30 cellular contexts compared by ENCODE assay signal in genomic region chr14:39593339-39593738, GRCh38.
"Had no signal": no experiment of that assay in that cellular context is flagged by ENCODE, and none has a peak within 500 bp of the region (broad histone marks: within the 10 kb centered on the region; RNA-seq: fewer than 3 reads in every experiment).

No MANE protein-coding gene starts in this region.

- DNase-seq: activated CD4-positive, alpha-beta memory T cell treated with anti-CD3 and anti-CD28 coated beads for 36 hours; activated CD4-positive, alpha-beta T cell treated with anti-CD3 and anti-CD28 coated beads for 36 hours; activated CD4-positive, alpha-beta T cell treated with anti-CD3 and anti-CD28 coated beads, Interleukin-2, amount 10 ng/mL, durations not matched to agents 24 days and 14 days; activated CD4-positive, CD25-positive, alpha-beta regulatory T cell; activated CD4-positive, CD25-positive, alpha-beta regulatory T cell treated with anti-CD3 and anti-CD28 coated beads, Interleukin-2, amount 50 U/mL, for 72 hours; activated CD8-positive, alpha-beta memory T cell treated with anti-CD3 and anti-CD28 coated beads, Interleukin-2, amount 10 ng/mL, durations not matched to agents 7 days and 5 days; activated CD8-positive, alpha-beta memory T cell treated with anti-CD3 and anti-CD28 coated beads, Interleukin-2, amount 50 U/mL, for 4 hours; activated CD8-positive, alpha-beta T cell treated with anti-CD3 and anti-CD28 coated beads, Interleukin-2, amount 10 ng/mL, durations not matched to agents 7 days and 5 days; activated effector memory CD4-positive, alpha-beta T cell treated with anti-CD3 and anti-CD28 coated beads, Interleukin-2, amount 50 U/mL, for 16 hours; activated naive CD4-positive, alpha-beta T cell treated with anti-CD3 and anti-CD28 coated beads for 36 hours; activated naive CD8-positive, alpha-beta T cell treated with anti-CD3 and anti-CD28 coated beads, Interleukin-2, amount 10 ng/mL, durations not matched to agents 7 days and 5 days; activated T-cell treated with anti-CD3 and anti-CD28 coated beads, Interleukin-2, amount 50 U/mL, for 1 hour; activated T-cell treated with anti-CD3 and anti-CD28 coated beads, Interleukin-2, amount 50 U/mL, for 48 hours; amniotic stem cell; anterior cingulate cortex; body of pancreas; central memory CD4-positive, alpha-beta T cell; cerebellar nuclear complex; colonic mucosa; effector memory CD4-positive, alpha-beta T cell; endodermal cell; foreskin keratinocyte; gastrocnemius medialis; glutamatergic neuron; T-helper 2 cell had no signal

- H3K9me3 ChIP-seq: colonic mucosa, gastrocnemius medialis had no signal

- H3K4me3 ChIP-seq: body of pancreas, cardiac muscle cell, colonic mucosa, gastrocnemius medialis had no signal

- H3K27ac Mint-ChIP-seq: activated CD4-positive, alpha-beta memory T cell treated with anti-CD3 and anti-CD28 coated beads for 36 hours; activated CD4-positive, alpha-beta T cell treated with anti-CD3 and anti-CD28 coated beads for 36 hours; activated CD4-positive, alpha-beta T cell treated with anti-CD3 and anti-CD28 coated beads, Interleukin-2, amount 10 ng/mL, durations not matched to agents 24 days and 14 days; activated CD8-positive, alpha-beta memory T cell treated with anti-CD3 and anti-CD28 coated beads, Interleukin-2, amount 10 ng/mL, durations not matched to agents 7 days and 5 days; activated CD8-positive, alpha-beta T cell treated with anti-CD3 and anti-CD28 coated beads, Interleukin-2, amount 10 ng/mL, durations not matched to agents 7 days and 5 days; activated naive CD4-positive, alpha-beta T cell treated with anti-CD3 and anti-CD28 coated beads for 36 hours; activated naive CD4-positive, alpha-beta T cell treated with anti-CD3 and anti-CD28 coated beads, Interleukin-2, amount 50 U/mL, for 24 hours; activated naive CD8-positive, alpha-beta T cell treated with anti-CD3 and anti-CD28 coated beads, Interleukin-2, amount 10 ng/mL, durations not matched to agents 7 days and 5 days; activated T-helper 1 cell treated with anti-CD3 and anti-CD28 coated beads, Interleukin-12 subunit alpha, Interleukin-12 subunit beta, Interleukin-2, Interleukin-4 antibody, amounts not matched to agents 30 ng/mL and 10 ng/mL and 1 ng/mL, durations not matched to agents 14 hours and 24 hours and 36 hours; activated T-helper 2 cell treated with anti-CD3 and anti-CD28 coated beads, Interferon-gamma antibody, Interleukin-2, Interleukin-4, amounts not matched to agents 10 μg/mL and 5 μg/mL and 100 μg/mL, durations not matched to agents 14 hours and 24 hours and 36 hours; endodermal cell had no signal

- H3K4me1 Mint-ChIP-seq: activated CD4-positive, alpha-beta T cell treated with anti-CD3 and anti-CD28 coated beads for 36 hours; activated CD4-positive, alpha-beta T cell treated with anti-CD3 and anti-CD28 coated beads, Interleukin-2, amount 10 ng/mL, durations not matched to agents 24 days and 14 days; activated CD8-positive, alpha-beta memory T cell treated with anti-CD3 and anti-CD28 coated beads, Interleukin-2, amount 10 ng/mL, durations not matched to agents 7 days and 5 days; activated naive CD8-positive, alpha-beta T cell treated with anti-CD3 and anti-CD28 coated beads, Interleukin-2, amount 10 ng/mL, durations not matched to agents 7 days and 5 days; endodermal cell had no signal

- H3K4me3 Mint-ChIP-seq: activated CD4-positive, alpha-beta memory T cell treated with anti-CD3 and anti-CD28 coated beads for 36 hours; activated CD4-positive, alpha-beta T cell treated with anti-CD3 and anti-CD28 coated beads for 36 hours; activated CD4-positive, alpha-beta T cell treated with anti-CD3 and anti-CD28 coated beads, Interleukin-2, amount 10 ng/mL, durations not matched to agents 24 days and 14 days; activated CD8-positive, alpha-beta memory T cell treated with anti-CD3 and anti-CD28 coated beads, Interleukin-2, amount 10 ng/mL, durations not matched to agents 7 days and 5 days; activated CD8-positive, alpha-beta T cell treated with anti-CD3 and anti-CD28 coated beads, Interleukin-2, amount 10 ng/mL, durations not matched to agents 7 days and 5 days; activated naive CD4-positive, alpha-beta T cell treated with anti-CD3 and anti-CD28 coated beads for 36 hours; activated naive CD4-positive, alpha-beta T cell treated with anti-CD3 and anti-CD28 coated beads, Interleukin-2, amount 50 U/mL, for 24 hours; activated naive CD8-positive, alpha-beta T cell treated with anti-CD3 and anti-CD28 coated beads, Interleukin-2, amount 10 ng/mL, durations not matched to agents 7 days and 5 days; activated T-helper 1 cell treated with anti-CD3 and anti-CD28 coated beads, Interleukin-12 subunit alpha, Interleukin-12 subunit beta, Interleukin-2, Interleukin-4 antibody, amounts not matched to agents 30 ng/mL and 10 ng/mL and 1 ng/mL, durations not matched to agents 14 hours and 24 hours and 36 hours; endodermal cell had no signal

- ATAC-seq: activated CD4-positive, alpha-beta T cell treated with anti-CD3 and anti-CD28 coated beads for 36 hours; activated CD8-positive, alpha-beta memory T cell treated with anti-CD3 and anti-CD28 coated beads, Interleukin-2, amount 10 ng/mL, durations not matched to agents 7 days and 5 days; activated CD8-positive, alpha-beta T cell treated with anti-CD3 and anti-CD28 coated beads, Interleukin-2, amount 10 ng/mL, durations not matched to agents 7 days and 5 days; body of pancreas; esophagus mucosa; foreskin keratinocyte; gastrocnemius medialis had no signal

- H3K36me3 ChIP-seq: cardiac muscle cell, colonic mucosa, gastrocnemius medialis had no signal

- H3K27me3 ChIP-seq: body of pancreas, cardiac muscle cell, colonic mucosa, foreskin keratinocyte, gastrocnemius medialis had no signal

- H3K27me3 Mint-ChIP-seq: activated CD4-positive, alpha-beta memory T cell treated with anti-CD3 and anti-CD28 coated beads for 36 hours; activated CD4-positive, alpha-beta T cell treated with anti-CD3 and anti-CD28 coated beads for 36 hours; activated CD4-positive, alpha-beta T cell treated with anti-CD3 and anti-CD28 coated beads, Interleukin-2, amount 10 ng/mL, durations not matched to agents 24 days and 14 days; activated CD8-positive, alpha-beta memory T cell treated with anti-CD3 and anti-CD28 coated beads, Interleukin-2, amount 10 ng/mL, durations not matched to agents 7 days and 5 days; activated naive CD4-positive, alpha-beta T cell treated with anti-CD3 and anti-CD28 coated beads, Interleukin-2, amount 50 U/mL, for 24 hours; activated naive CD8-positive, alpha-beta T cell treated with anti-CD3 and anti-CD28 coated beads, Interleukin-2, amount 10 ng/mL, durations not matched to agents 7 days and 5 days had no signal

- H3K36me3 Mint-ChIP-seq: activated CD4-positive, alpha-beta memory T cell treated with anti-CD3 and anti-CD28 coated beads for 36 hours; activated CD8-positive, alpha-beta memory T cell treated with anti-CD3 and anti-CD28 coated beads, Interleukin-2, amount 10 ng/mL, durations not matched to agents 7 days and 5 days had no signal

- H3K4me1 ChIP-seq: body of pancreas, colonic mucosa, foreskin keratinocyte had no signal

- H3K27ac ChIP-seq: body of pancreas, cardiac muscle cell, colonic mucosa, foreskin keratinocyte, gastrocnemius medialis had no signal
